Comparison of ENCODE assay signal across 9 cellular contexts in the genomic region with DNA sequence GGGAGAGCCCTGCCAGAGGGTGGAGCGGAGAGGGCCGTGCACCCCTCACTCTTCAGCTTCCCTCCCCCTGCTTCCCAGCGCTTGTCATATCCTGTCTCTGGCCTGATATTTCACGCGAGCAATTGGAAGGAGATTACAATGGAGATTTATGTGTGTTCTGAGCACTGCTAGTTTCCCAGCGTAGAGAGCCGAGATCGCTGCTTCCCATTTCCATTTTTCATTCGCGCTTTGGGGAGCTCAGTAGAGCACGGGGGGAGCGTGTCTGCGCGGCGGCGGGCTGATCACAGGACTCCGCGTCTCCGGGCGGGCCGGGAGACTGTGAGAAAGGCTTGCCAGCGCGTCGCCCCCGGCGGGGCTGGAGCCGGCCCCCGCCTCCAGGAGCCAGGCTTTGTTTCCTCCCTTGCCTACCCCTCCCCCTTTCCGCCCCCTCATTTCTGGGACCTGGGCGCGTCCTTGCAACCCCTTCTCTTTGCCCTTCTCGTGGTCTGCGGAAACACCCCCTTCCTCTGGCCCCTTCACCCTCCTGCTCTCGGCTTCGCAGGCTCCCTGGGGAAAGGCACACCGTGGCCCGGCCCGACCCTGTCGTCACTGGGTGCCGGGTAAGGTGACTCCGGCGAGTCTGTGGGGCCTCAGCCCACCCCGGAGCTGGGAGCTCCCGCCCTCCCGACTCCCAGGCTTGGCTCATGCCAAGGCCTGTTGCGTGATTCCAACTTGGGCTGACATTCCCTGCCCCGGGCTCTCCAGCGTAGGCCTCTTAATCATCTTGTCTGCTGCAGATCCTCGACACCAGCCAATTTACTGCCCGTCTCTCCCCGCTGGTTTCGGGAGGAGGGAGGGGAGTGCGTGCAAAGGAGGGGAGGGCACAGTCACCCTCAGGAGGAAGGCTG. TPM values are rescaled to one million over a fixed set of nuclear protein-coding genes. Genes with fewer than 3 reads are reported as not detected.
A peak's percentile ranks its signal among the peaks of the same experiment; 100 is the strongest.
DNase-seq lines count a peak whose midpoint lies in the region; ATAC-seq and TF ChIP-seq lines count a peak whose summit lies in the region.
"Had no signal": no experiment of that assay in that cellular context is flagged by ENCODE, and none has a peak within 500 bp of the region (broad histone marks: within the 10 kb centered on the region; RNA-seq: fewer than 3 reads in every experiment).

No MANE protein-coding gene starts in this region.

- H3K4me1 Mint-ChIP-seq in nephron progenitor cell, result peaks cover 63% of the 10 kb centered on the region

- H3K4me3 ChIP-seq in AG09309 (ENCODE audit: control insufficient read depth, low read depth, low read length) (peak overlapping the region; percentile 48), Panc1 (ENCODE audit: low read depth in 2 of 2, low read length in 2 of 2) (peak overlapping the region; percentile 56 to 67), ectodermal cell (ENCODE audit: insufficient read depth, low read depth, low read length) (peak overlapping the region; percentile 5)

- POLR2A ChIA-PET in GM10248 (lab: Yijun Ruan, JAX), result no interaction called here
- POLR2A ChIA-PET in Panc1 (lab: Charles Lee), result interaction anchor here (0.6 to 0.7 kb wide), 2 partner anchors 13 to 657 kb away, joined by 3 to 11 read pairs; no protein-coding TSS in a partner anchor

- DNase-seq in AG09309 (ENCODE audit: low read depth), result peak; percentile 86
- DNase-seq in GM10248 (ENCODE audit: extremely low spot score), result peak; percentile 27
- DNase-seq in Panc1 (ENCODE audit: low read depth, low spot score), result no peak
- DNase-seq in nephron progenitor cell, result no peak
- no peak for DNase-seq in ureter (ENCODE audit: low spot score)
- no peak for DNase-seq in SHP77 treated with DMSO at 0.1 percent for 48 hours (lab: John Stamatoyannopoulos, UW)

- CTCF ChIA-PET in GM10248 (lab: Yijun Ruan, JAX) (interaction anchor here (0.6 to 2.9 kb wide), 5 partner anchors 8 to 393 kb away, joined by 3 to 10 read pairs (median 7); partner anchors contain the start of gene DLX1), Panc1 (lab: Charles Lee) (no interaction called here)

- H3K27ac Mint-ChIP-seq in nephron progenitor cell, result peak overlapping the region; percentile 9

- H3K27ac ChIP-seq in Panc1 (ENCODE audit: low read length), result peak overlapping the region; percentile 82
- H3K27ac ChIP-seq in ectodermal cell (ENCODE audit: insufficient read depth, low read depth, low read length, poor library complexity, severe bottlenecking), result no peak overlapping the region

- H3K4me3 Mint-ChIP-seq in nephron progenitor cell, result peak overlapping the region; percentile 83

- in situ Hi-C loops in Panc1 (cut with HindIII; ENCODE audit: low pct_unique_long_range_greater_than_20kb, low sequenced_read_pairs), result no loop called here

- BruUV-seq in Panc1 (replicated peaks; lab: Mats Ljungman, UMichigan), result no TSS peak

- peaks cover 97% of the 10 kb centered on the region for H3K27me3 Mint-ChIP-seq in nephron progenitor cell (ENCODE audit: low read depth, poor library complexity)

- H3K9me3 Mint-ChIP-seq in nephron progenitor cell, result no peaks in the 10 kb centered on the region

- H3K4me1 ChIP-seq in Panc1 (ENCODE audit: control insufficient read depth, insufficient read depth, low read length), result peaks cover 38% of the 10 kb centered on the region
- H3K4me1 ChIP-seq in ectodermal cell (ENCODE audit: control insufficient read depth, insufficient read depth, low read length), result peaks cover 40% of the 10 kb centered on the region

- intact Hi-C loops in Panc1 (cut with micrococcal nuclease; ENCODE audit: unreplicated experiment), result no loop called here

- H3K36me3 Mint-ChIP-seq in nephron progenitor cell (ENCODE audit: low read depth), result no peaks in the 10 kb centered on the region

- TF ChIP-seq CTCF in AG09309 (IDR thresholded peaks at IDR 0.05; ENCODE audit: control insufficient read depth, insufficient read depth, low read depth, low read length, missing control alignments) (no peak), GM10248 (IDR thresholded peaks at IDR 0.05; ENCODE audit: control extremely low read depth, extremely low read depth, low read depth, missing control alignments) (no peak), Panc1 (IDR thresholded peaks at IDR 0.05) (no peak), nephron progenitor cell (IDR thresholded peaks at IDR 0.05) (no peak)

- ATAC-seq in Panc1 (peak; percentile 25; the same call in 1 of the 2 replicates), GM21528 (IDR thresholded peaks at IDR 0.05; ENCODE audit: low FRiP score, unreplicated experiment) (no peak)

- H3K9me3 ChIP-seq in Panc1 (ENCODE audit: control insufficient read depth, insufficient read depth, low read depth, low read length) (no peaks in the 10 kb centered on the region), ectodermal cell (ENCODE audit: control insufficient read depth, low read length) (no peaks in the 10 kb centered on the region)

- H3K36me3 ChIP-seq in Panc1 (ENCODE audit: control insufficient read depth, insufficient read depth, low read length) (no peaks in the 10 kb centered on the region), ectodermal cell (ENCODE audit: control insufficient read depth, insufficient read depth, low read length) (no peaks in the 10 kb centered on the region)

- whole genome bisulfite sequencing in ectodermal cell, 2 experiments, result 0 to 1% methylated on average over 52 to 53 of the region's 53 CpGs

- H3K27me3 ChIP-seq in Panc1 (ENCODE audit: control insufficient read depth, insufficient read depth, low read length) (no peaks in the 10 kb centered on the region; the same call in 1 of the 2 replicates), ectodermal cell (ENCODE audit: control insufficient read depth, insufficient read depth, low read length, poor library complexity, severe bottlenecking) (peaks cover 100% of the 10 kb centered on the region)

RNA-seq across cellular contexts. Expression of gene DLX2, which starts 5.8 kb away (rescaled TPM):
- total RNA-seq in Panc1 (2021; ENCODE audit: unreplicated experiment) (4.4 TPM), ureter (not detected)
- polyA plus RNA-seq in Panc1 (2012; ENCODE audit: insufficient read length), result 1.7 TPM
- 0.24 TPM for polyA plus RNA-seq in ectodermal cell (2013, experiment 1 of 4)
- 0.52 TPM for polyA plus RNA-seq in ectodermal cell (2013, experiment 2 of 4)
- 0.59 TPM for polyA plus RNA-seq in ectodermal cell (2013, experiment 3 of 4)
- 0.69 TPM for polyA plus RNA-seq in ectodermal cell (2013, experiment 4 of 4)

RNA-seq across cellular contexts. Expression of gene DLX1, which starts 11.6 kb away (rescaled TPM):
- total RNA-seq in Panc1 (2021; ENCODE audit: unreplicated experiment) (3.5 TPM), ureter (not detected)
- 2.7 TPM for polyA plus RNA-seq in Panc1 (2012; ENCODE audit: insufficient read length)
- polyA plus RNA-seq in ectodermal cell (2013, experiment 1 of 4), result 0.28 TPM
- 0.32 TPM for polyA plus RNA-seq in ectodermal cell (2013, experiment 2 of 4)
- 0.16 TPM for polyA plus RNA-seq in ectodermal cell (2013, experiment 3 of 4)
- polyA plus RNA-seq in ectodermal cell (2013, experiment 4 of 4), result 0.89 TPM
- total RNA-seq: lung microvascular endothelial cell had no signal

Comparison
In these comparisons a context has a peak if more than half of its experiments do, and no peak if none do; other contexts are left out.
1. DNase-seq: peak in AG09309 (single experiment) and GM10248 (single experiment); none in Panc1 (single experiment), nephron progenitor cell (single experiment), ureter (single experiment) and SHP77 treated with DMSO at 0.1 percent for 48 hours (single experiment).
2. H3K4me3 ChIP-seq: peak in every context shown above with its lines; median percentile 62 in Panc1; 48 in AG09309; 5 in ectodermal cell.